1 cellular context compared by ENCODE assay signal in the genomic region with DNA sequence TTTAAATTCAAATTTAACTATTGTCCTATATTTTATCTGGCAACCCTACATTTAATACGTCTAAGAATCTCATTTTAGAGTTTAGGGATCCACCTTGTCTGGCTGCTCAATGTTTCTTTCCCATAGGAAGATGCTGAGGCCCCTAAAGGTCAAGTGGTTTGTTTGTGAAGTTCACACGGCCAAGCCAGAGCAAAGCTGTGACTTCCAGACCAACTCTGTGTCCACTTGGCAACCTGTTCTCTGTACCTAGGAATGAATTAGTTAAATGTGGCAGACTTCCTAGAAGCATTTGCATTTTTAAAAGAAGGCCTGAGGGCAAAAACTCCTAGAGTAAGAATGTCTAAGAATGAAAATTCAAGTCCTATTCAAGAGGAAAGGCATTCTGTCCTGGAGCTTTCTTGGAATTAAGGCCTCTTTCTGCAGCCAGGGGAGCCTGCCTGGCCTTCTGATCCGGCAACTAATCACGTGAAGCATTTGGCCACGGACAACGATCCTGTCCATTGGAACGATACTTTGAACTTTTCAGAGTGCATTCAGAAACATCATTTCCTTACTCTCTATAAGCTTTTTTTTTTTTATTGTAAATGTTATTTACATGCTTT.
TF ChIP-seq lines count a peak whose summit lies in the region.

No MANE protein-coding gene starts in this region.

TF ChIP-seq in GM23338, 12 proteins besides CTCF, POLR2A, EP300 and RAD21 (continued from another document):
- TF ChIP-seq, protein P1, sequence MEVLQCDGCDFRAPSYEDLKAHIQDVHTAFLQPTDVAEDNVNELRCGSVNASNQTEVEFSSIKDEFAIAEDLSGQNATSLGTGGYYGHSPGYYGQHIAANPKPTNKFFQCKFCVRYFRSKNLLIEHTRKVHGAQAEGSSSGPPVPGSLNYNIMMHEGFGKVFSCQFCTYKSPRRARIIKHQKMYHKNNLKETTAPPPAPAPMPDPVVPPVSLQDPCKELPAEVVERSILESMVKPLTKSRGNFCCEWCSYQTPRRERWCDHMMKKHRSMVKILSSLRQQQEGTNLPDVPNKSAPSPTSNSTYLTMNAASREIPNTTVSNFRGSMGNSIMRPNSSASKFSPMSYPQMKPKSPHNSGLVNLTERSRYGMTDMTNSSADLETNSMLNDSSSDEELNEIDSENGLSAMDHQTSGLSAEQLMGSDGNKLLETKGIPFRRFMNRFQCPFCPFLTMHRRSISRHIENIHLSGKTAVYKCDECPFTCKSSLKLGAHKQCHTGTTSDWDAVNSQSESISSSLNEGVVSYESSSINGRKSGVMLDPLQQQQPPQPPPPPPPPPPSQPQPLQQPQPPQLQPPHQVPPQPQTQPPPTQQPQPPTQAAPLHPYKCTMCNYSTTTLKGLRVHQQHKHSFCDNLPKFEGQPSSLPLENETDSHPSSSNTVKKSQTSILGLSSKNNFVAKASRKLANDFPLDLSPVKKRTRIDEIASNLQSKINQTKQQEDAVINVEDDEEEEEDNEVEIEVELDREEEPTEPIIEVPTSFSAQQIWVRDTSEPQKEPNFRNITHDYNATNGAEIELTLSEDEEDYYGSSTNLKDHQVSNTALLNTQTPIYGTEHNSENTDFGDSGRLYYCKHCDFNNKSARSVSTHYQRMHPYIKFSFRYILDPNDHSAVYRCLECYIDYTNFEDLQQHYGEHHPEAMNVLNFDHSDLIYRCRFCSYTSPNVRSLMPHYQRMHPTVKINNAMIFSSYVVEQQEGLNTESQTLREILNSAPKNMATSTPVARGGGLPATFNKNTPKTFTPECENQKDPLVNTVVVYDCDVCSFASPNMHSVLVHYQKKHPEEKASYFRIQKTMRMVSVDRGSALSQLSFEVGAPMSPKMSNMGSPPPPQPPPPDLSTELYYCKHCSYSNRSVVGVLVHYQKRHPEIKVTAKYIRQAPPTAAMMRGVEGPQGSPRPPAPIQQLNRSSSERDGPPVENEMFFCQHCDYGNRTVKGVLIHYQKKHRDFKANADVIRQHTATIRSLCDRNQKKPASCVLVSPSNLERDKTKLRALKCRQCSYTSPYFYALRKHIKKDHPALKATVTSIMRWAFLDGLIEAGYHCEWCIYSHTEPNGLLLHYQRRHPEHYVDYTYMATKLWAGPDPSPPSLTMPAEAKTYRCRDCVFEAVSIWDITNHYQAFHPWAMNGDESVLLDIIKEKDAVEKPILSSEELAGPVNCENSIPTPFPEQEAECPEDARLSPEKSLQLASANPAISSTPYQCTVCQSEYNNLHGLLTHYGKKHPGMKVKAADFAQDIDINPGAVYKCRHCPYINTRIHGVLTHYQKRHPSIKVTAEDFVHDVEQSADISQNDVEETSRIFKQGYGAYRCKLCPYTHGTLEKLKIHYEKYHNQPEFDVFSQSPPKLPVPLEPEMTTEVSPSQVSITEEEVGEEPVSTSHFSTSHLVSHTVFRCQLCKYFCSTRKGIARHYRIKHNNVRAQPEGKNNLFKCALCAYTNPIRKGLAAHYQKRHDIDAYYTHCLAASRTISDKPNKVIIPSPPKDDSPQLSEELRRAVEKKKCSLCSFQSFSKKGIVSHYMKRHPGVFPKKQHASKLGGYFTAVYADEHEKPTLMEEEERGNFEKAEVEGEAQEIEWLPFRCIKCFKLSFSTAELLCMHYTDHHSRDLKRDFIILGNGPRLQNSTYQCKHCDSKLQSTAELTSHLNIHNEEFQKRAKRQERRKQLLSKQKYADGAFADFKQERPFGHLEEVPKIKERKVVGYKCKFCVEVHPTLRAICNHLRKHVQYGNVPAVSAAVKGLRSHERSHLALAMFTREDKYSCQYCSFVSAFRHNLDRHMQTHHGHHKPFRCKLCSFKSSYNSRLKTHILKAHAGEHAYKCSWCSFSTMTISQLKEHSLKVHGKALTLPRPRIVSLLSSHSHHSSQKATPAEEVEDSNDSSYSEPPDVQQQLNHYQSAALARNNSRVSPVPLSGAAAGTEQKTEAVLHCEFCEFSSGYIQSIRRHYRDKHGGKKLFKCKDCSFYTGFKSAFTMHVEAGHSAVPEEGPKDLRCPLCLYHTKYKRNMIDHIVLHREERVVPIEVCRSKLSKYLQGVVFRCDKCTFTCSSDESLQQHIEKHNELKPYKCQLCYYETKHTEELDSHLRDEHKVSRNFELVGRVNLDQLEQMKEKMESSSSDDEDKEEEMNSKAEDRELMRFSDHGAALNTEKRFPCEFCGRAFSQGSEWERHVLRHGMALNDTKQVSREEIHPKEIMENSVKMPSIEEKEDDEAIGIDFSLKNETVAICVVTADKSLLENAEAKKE (CRISPR knock-in tag; IDR thresholded peaks at IDR 0.05), result no peak
- TF ChIP-seq STAT1 (IDR thresholded peaks at IDR 0.05; ENCODE audit: unreplicated experiment) (no peak), NANOG (IDR thresholded peaks at IDR 0.05; ENCODE audit: borderline replicate concordance) (no peak), JUNB (IDR thresholded peaks at IDR 0.05; ENCODE audit: unreplicated experiment) (no peak), EZH2phosphoT487 (IDR thresholded peaks at IDR 0.05; ENCODE audit: unreplicated experiment) (no peak), ZNF114 (CRISPR knock-in tag; IDR thresholded peaks at IDR 0.05) (no peak), EZH2 (IDR thresholded peaks at IDR 0.05; ENCODE audit: low read depth, unreplicated experiment) (no peak), POLR2AphosphoS5 (IDR thresholded peaks at IDR 0.05; ENCODE audit: low read depth) (no peak)
- TF ChIP-seq, protein P2, sequence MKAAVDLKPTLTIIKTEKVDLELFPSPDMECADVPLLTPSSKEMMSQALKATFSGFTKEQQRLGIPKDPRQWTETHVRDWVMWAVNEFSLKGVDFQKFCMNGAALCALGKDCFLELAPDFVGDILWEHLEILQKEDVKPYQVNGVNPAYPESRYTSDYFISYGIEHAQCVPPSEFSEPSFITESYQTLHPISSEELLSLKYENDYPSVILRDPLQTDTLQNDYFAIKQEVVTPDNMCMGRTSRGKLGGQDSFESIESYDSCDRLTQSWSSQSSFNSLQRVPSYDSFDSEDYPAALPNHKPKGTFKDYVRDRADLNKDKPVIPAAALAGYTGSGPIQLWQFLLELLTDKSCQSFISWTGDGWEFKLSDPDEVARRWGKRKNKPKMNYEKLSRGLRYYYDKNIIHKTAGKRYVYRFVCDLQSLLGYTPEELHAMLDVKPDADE (IDR thresholded peaks at IDR 0.05), result no peak
